1 cellular context compared by ENCODE assay signal in the genomic region with DNA sequence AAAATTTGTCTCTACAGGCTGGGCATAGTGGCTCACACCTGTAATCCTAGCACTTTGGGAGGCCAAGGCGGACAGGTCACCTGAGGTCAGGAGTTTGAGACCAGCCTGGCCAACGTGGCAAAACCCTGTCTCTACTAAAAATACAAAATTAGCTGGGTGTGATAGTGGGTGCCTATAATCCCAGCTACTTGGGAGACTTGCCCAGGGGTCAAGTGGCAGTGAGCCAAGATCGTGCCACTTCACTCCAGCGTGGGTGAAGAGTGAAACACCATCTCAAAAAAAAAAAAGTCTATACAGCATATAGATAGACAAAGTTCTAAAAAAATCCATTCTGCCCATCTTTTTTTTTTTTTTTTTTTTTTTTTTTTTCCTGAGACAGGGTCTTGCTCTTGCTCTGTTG. TPM values are rescaled to one million over a fixed set of nuclear protein-coding genes. Genes with fewer than 3 reads are reported as not detected.
"Had no signal": no experiment of that assay in that cellular context is flagged by ENCODE, and none has a peak within 500 bp of the region (broad histone marks: within the 10 kb centered on the region; RNA-seq: fewer than 3 reads in every experiment).

No MANE protein-coding gene starts in this region.

RNA-seq across cellular contexts. Expression of a gene that starts 32.6 kb away (rescaled TPM):
- total RNA-seq: SK-MEL-5 had no signal
